1 cellular context compared by ENCODE assay signal in the genomic region with DNA sequence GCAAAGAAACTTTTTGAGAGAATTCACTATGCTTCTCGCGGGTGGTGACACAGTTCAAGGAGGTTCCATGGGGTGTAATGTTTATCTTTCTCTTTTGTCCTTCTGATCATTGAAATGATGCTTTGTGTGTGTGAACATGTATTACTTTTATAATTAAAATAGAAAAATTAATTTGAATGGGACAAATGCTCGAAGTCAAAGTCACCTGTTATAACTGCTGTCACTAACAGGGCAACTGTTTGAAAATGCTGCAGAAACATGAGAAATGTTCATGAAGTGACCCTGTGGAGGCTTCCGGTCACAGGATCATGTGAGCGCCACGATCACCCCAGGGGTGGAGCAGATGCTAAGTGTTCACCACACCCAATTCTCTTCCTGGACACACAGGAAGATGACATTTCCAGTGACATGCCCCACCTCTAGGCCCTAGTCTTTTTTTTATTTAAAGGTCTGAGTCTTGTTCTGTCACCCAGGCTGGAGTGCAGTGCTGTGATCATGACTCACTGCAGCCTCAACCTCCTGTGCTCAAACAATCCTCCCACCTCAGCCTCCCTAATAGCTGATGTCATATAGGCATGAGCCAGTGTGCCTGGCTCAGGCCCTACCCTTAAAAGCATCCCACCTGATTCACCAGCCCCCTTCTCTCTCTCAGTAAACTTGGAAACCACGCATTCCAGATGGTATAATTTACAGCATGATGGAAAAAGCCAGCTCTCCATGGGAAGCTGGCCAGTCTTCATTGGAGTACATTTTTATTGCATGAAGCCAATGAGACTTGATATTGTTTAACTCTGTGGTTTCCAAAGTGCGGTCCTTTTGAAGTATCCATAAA.
TF ChIP-seq lines count a peak whose summit lies in the region.

No MANE protein-coding gene starts in this region.

TF ChIP-seq in K562, 482 proteins besides CTCF, POLR2A, EP300 and RAD21 (continues in another document):
- TF ChIP-seq ZNF696 (CRISPR knock-in tag; conservative IDR thresholded peaks at IDR 0.05) = no peak
- TF ChIP-seq ZBTB9 (CRISPR knock-in tag; IDR thresholded peaks at IDR 0.05) = no peak
- TF ChIP-seq ZBTB49 (CRISPR knock-in tag; IDR thresholded peaks at IDR 0.05; ENCODE audit: borderline replicate concordance) = no peak
- no peak for TF ChIP-seq HES1 (IDR thresholded peaks at IDR 0.05; ENCODE audit: low read depth)
- TF ChIP-seq TOE1 (IDR thresholded peaks at IDR 0.05; ENCODE audit: borderline replicate concordance) = peak; percentile 81; the same call in 1 of the 2 replicates
- TF ChIP-seq TOE1 (CRISPR knock-in tag; IDR thresholded peaks at IDR 0.05; ENCODE audit: borderline replicate concordance, low read depth) = no peak
- TF ChIP-seq ZNF644 (tag; IDR thresholded peaks at IDR 0.05; ENCODE audit: low read depth) = 0 out of 2 replicates have a peak, but pooled peaks have one; percentile 70
- TF ChIP-seq, protein P1, sequence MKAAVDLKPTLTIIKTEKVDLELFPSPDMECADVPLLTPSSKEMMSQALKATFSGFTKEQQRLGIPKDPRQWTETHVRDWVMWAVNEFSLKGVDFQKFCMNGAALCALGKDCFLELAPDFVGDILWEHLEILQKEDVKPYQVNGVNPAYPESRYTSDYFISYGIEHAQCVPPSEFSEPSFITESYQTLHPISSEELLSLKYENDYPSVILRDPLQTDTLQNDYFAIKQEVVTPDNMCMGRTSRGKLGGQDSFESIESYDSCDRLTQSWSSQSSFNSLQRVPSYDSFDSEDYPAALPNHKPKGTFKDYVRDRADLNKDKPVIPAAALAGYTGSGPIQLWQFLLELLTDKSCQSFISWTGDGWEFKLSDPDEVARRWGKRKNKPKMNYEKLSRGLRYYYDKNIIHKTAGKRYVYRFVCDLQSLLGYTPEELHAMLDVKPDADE (conservative IDR thresholded peaks at IDR 0.05; ENCODE audit: control insufficient read depth, low read depth, low read length) = no peak
- no peak for TF ChIP-seq ID3 (CRISPR knock-in tag; IDR thresholded peaks at IDR 0.05)
- peak; percentile 69 for TF ChIP-seq ID3 (tag; IDR thresholded peaks at IDR 0.05)
- TF ChIP-seq, protein P2, sequence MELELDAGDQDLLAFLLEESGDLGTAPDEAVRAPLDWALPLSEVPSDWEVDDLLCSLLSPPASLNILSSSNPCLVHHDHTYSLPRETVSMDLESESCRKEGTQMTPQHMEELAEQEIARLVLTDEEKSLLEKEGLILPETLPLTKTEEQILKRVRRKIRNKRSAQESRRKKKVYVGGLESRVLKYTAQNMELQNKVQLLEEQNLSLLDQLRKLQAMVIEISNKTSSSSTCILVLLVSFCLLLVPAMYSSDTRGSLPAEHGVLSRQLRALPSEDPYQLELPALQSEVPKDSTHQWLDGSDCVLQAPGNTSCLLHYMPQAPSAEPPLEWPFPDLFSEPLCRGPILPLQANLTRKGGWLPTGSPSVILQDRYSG (tag; conservative IDR thresholded peaks at IDR 0.05; ENCODE audit: low read depth) = 0 out of 2 replicates have a peak, but pooled peaks have one; percentile 13
- TF ChIP-seq CREB1 (IDR thresholded peaks at IDR 0.05) = no peak
- no peak for TF ChIP-seq CREB1 (CRISPR knock-in tag; IDR thresholded peaks at IDR 0.05)
- TF ChIP-seq, protein P3, sequence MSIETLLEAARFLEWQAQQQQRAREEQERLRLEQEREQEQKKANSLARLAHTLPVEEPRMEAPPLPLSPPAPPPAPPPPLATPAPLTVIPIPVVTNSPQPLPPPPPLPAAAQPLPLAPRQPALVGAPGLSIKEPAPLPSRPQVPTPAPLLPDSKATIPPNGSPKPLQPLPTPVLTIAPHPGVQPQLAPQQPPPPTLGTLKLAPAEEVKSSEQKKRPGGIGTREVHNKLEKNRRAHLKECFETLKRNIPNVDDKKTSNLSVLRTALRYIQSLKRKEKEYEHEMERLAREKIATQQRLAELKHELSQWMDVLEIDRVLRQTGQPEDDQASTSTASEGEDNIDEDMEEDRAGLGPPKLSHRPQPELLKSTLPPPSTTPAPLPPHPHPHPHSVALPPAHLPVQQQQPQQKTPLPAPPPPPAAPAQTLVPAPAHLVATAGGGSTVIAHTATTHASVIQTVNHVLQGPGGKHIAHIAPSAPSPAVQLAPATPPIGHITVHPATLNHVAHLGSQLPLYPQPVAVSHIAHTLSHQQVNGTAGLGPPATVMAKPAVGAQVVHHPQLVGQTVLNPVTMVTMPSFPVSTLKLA (conservative IDR thresholded peaks at IDR 0.05) = peak; percentile 56 to 84
- TF ChIP-seq KLF16 (IDR thresholded peaks at IDR 0.05) = no peak
- TF ChIP-seq, protein P4, sequence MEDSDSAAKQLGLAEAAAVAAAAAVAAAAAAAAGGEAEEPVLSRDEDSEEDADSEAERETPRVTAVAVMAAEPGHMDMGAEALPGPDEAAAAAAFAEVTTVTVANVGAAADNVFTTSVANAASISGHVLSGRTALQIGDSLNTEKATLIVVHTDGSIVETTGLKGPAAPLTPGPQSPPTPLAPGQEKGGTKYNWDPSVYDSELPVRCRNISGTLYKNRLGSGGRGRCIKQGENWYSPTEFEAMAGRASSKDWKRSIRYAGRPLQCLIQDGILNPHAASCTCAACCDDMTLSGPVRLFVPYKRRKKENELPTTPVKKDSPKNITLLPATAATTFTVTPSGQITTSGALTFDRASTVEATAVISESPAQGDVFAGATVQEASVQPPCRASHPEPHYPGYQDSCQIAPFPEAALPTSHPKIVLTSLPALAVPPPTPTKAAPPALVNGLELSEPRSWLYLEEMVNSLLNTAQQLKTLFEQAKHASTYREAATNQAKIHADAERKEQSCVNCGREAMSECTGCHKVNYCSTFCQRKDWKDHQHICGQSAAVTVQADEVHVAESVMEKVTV (CRISPR knock-in tag; IDR thresholded peaks at IDR 0.05) = no peak
- TF ChIP-seq ZNF668 (CRISPR knock-in tag; IDR thresholded peaks at IDR 0.05) = 0 out of 2 replicates have a peak, but pooled peaks have one; percentile 27
- no peak for TF ChIP-seq EZH2 (IDR thresholded peaks at IDR 0.05; ENCODE audit: borderline replicate concordance, low read depth, low read length)
- no peak for TF ChIP-seq U2AF1 (optimal IDR thresholded peaks at IDR 0.05; ENCODE audit: low read depth, low read length)
- no peak for TF ChIP-seq SNIP1 (IDR thresholded peaks at IDR 0.05; ENCODE audit: low read depth)
- TF ChIP-seq ASH1L (IDR thresholded peaks at IDR 0.05; ENCODE audit: borderline replicate concordance, low read depth, partially characterized antibody) = peak; percentile 32
- TF ChIP-seq ZNF561 (CRISPR knock-in tag; conservative IDR thresholded peaks at IDR 0.05) = no peak
- TF ChIP-seq XRCC4 (IDR thresholded peaks at IDR 0.05; ENCODE audit: extremely low read depth, insufficient read depth, insufficient read length) = no peak
- TF ChIP-seq MYNN (IDR thresholded peaks at IDR 0.05) = no peak
- no peak for TF ChIP-seq MYNN (CRISPR knock-in tag; IDR thresholded peaks at IDR 0.05)
- peak; percentile 24; the same call in 1 of the 2 replicates for TF ChIP-seq SP1 (CRISPR knock-in tag; IDR thresholded peaks at IDR 0.05)
- peak; percentile 39 for TF ChIP-seq E2F8 (IDR thresholded peaks at IDR 0.05; ENCODE audit: low read depth, partially characterized antibody)
- no peak for TF ChIP-seq E2F5 (CRISPR knock-in tag; IDR thresholded peaks at IDR 0.05)
- peak; percentile 76 for TF ChIP-seq NBN (IDR thresholded peaks at IDR 0.05; ENCODE audit: low read depth)
- no peak for TF ChIP-seq LCOR (CRISPR knock-in tag; IDR thresholded peaks at IDR 0.05)
- TF ChIP-seq KDM2B (CRISPR knock-in tag; IDR thresholded peaks at IDR 0.05) = no peak
- TF ChIP-seq, protein P5, sequence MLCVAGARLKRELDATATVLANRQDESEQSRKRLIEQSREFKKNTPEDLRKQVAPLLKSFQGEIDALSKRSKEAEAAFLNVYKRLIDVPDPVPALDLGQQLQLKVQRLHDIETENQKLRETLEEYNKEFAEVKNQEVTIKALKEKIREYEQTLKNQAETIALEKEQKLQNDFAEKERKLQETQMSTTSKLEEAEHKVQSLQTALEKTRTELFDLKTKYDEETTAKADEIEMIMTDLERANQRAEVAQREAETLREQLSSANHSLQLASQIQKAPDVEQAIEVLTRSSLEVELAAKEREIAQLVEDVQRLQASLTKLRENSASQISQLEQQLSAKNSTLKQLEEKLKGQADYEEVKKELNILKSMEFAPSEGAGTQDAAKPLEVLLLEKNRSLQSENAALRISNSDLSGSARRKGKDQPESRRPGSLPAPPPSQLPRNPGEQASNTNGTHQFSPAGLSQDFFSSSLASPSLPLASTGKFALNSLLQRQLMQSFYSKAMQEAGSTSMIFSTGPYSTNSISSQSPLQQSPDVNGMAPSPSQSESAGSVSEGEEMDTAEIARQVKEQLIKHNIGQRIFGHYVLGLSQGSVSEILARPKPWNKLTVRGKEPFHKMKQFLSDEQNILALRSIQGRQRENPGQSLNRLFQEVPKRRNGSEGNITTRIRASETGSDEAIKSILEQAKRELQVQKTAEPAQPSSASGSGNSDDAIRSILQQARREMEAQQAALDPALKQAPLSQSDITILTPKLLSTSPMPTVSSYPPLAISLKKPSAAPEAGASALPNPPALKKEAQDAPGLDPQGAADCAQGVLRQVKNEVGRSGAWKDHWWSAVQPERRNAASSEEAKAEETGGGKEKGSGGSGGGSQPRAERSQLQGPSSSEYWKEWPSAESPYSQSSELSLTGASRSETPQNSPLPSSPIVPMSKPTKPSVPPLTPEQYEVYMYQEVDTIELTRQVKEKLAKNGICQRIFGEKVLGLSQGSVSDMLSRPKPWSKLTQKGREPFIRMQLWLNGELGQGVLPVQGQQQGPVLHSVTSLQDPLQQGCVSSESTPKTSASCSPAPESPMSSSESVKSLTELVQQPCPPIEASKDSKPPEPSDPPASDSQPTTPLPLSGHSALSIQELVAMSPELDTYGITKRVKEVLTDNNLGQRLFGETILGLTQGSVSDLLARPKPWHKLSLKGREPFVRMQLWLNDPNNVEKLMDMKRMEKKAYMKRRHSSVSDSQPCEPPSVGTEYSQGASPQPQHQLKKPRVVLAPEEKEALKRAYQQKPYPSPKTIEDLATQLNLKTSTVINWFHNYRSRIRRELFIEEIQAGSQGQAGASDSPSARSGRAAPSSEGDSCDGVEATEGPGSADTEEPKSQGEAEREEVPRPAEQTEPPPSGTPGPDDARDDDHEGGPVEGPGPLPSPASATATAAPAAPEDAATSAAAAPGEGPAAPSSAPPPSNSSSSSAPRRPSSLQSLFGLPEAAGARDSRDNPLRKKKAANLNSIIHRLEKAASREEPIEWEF (CRISPR knock-in tag; IDR thresholded peaks at IDR 0.05) = no peak
